8 cellular contexts compared by ENCODE assay signal in the genomic region with DNA sequence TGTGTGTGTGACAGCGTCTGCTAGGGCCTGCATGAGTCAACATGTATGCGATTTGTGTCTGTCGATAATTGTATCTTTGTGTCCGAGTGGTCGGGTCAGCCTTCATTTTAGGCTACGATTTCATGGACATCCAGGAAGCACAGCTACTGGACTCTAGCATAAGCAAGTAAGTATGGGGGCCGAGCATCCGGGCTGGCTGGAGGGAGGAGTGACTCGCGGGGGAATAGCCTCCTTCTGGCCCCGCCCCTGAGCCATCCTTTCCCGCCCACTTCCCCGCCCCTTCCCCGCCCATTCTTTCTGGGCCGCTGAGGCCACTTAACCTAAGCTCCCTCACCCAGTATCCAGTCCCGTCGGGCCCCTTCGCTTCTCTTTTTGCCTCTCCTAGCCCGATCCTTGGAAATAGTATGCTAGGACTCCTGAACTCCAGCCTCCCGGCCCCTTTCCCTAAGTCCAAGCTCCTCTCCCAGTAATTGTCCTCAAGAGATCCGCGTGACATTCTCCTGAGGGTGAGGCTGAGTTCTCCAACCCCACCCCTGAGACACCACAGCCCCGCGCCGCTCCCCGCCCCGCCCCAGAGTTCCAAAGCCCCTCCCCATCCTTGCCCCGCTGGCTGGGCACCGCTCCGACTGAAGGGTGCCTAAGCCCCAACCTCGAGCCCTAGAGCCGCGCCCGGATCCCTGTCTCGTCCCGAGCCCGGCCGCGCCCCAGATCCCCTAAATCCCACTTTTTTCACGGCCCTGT. TPM values are rescaled to one million over a fixed set of nuclear protein-coding genes. Genes with fewer than 3 reads are reported as not detected.
DNase-seq lines count a peak whose midpoint lies in the region; ATAC-seq, FAIRE-seq and TF ChIP-seq lines count a peak whose summit lies in the region.

No MANE protein-coding gene starts in this region.

- no peaks in the 10 kb centered on the region for H3K79me2 ChIP-seq in H1 (ENCODE audit: control insufficient read depth in 1 of 2, insufficient read depth in 2 of 2, low read length in 2 of 2)

- H3K4me2 ChIP-seq in H1 (ENCODE audit: insufficient read depth in 1 of 2, low read depth in 2 of 2, low read length in 2 of 2): peak overlapping the region; percentile 85 to 97

- ATAC-seq in activated CD8-positive, alpha-beta memory T cell treated with anti-CD3 and anti-CD28 coated beads, Interleukin-2, amount 10 ng/mL, durations not matched to agents 7 days and 5 days: peak; percentile 69
- no peak for ATAC-seq in GM19324 (IDR thresholded peaks at IDR 0.05; ENCODE audit: low FRiP score, unreplicated experiment)

- H4K5ac ChIP-seq in H1 (ENCODE audit: insufficient read length, low read depth, low read length): peak overlapping the region; percentile 41

- peaks cover 0 to 2% of the 10 kb centered on the region in 2 experiments for H4K20me1 ChIP-seq in H1 (replicated peaks in 1 of 2; ENCODE audit: control insufficient read depth in 1 of 2, insufficient read depth in 2 of 2, low read length in 2 of 2)

- H3K27me3 ChIP-seq in H1 (replicated peaks in 1 of 4; ENCODE audit: control insufficient read depth in 3 of 4, extremely low read depth in 1 of 4, insufficient read depth in 3 of 4, low read length in 3 of 4): peaks cover 5 to 15% (median 11%) of the 10 kb centered on the region in 4 experiments; a peak in 6 of 7 replicates

- no peak overlapping the region for H3K56ac ChIP-seq in H1 (replicated peaks; ENCODE audit: insufficient read length, low read depth, low read length)

- peaks cover 7% of the 10 kb centered on the region; the same call in 1 of the 2 replicates for H3K23me2 ChIP-seq in H1 (ENCODE audit: low read depth, low read length)

- H3K9me3 Mint-ChIP-seq in activated CD8-positive, alpha-beta memory T cell treated with anti-CD3 and anti-CD28 coated beads, Interleukin-2, amount 10 ng/mL, durations not matched to agents 7 days and 5 days (ENCODE audit: low read depth): no peaks in the 10 kb centered on the region

- peak in 1 of 2 experiments; percentile 98; a peak in 1 of 3 replicates for TF ChIP-seq EP300 in H1 (IDR thresholded peaks at IDR 0.05; ENCODE audit: borderline replicate concordance in 1 of 2, low read depth in 2 of 2, low read length in 2 of 2)

- no peak overlapping the region; the same call in 1 of the 2 replicates for H4K8ac ChIP-seq in H1 (ENCODE audit: extremely low read depth, insufficient read depth, low read length)

- H2BK20ac ChIP-seq in H1 (ENCODE audit: low read length): no peak overlapping the region

- no peak for TF ChIP-seq RAD21 in H1 (IDR thresholded peaks at IDR 0.05 in 1 of 2, conservative IDR thresholded peaks at IDR 0.05 in 1 of 2; ENCODE audit: low read depth in 2 of 2, low read length in 2 of 2)

- H2BK12ac ChIP-seq in H1 (ENCODE audit: low read depth, low read length): peak overlapping the region; percentile 33; the same call in 1 of the 2 replicates

- H3K4me1 Mint-ChIP-seq in activated CD8-positive, alpha-beta memory T cell treated with anti-CD3 and anti-CD28 coated beads, Interleukin-2, amount 10 ng/mL, durations not matched to agents 7 days and 5 days: peaks cover 27% of the 10 kb centered on the region

- peak overlapping the region; percentile 14; the same call in 1 of the 2 replicates for H2BK15ac ChIP-seq in H1 (ENCODE audit: low read length)

- peak overlapping the region in 1 of 4 experiments; percentile 24; a peak in 1 of 7 replicates for H3K9ac ChIP-seq in H1 (replicated peaks in 1 of 4; ENCODE audit: extremely low read depth in 1 of 4, low read depth in 3 of 4, low read length in 3 of 4)

- H3K27ac Mint-ChIP-seq in activated CD8-positive, alpha-beta memory T cell treated with anti-CD3 and anti-CD28 coated beads, Interleukin-2, amount 10 ng/mL, durations not matched to agents 7 days and 5 days: peak overlapping the region; percentile 79

- peak overlapping the region; percentile 62 to 71 (median 64) for H3K4me3 ChIP-seq in H1 (ENCODE audit: extremely low read depth in 1 of 4, insufficient read depth in 2 of 4, low read depth in 3 of 4, low read length in 4 of 4)

- no peaks in the 10 kb centered on the region for H3K36me3 Mint-ChIP-seq in activated CD8-positive, alpha-beta memory T cell treated with anti-CD3 and anti-CD28 coated beads, Interleukin-2, amount 10 ng/mL, durations not matched to agents 7 days and 5 days

- no peaks in the 10 kb centered on the region for H3K9me3 ChIP-seq in H1 (ENCODE audit: insufficient read depth in 2 of 2, low read depth in 1 of 2, low read length in 1 of 2)

- POLR2A ChIA-PET in H1 (lab: Charles Lee; ENCODE audit: partially characterized antibody): interaction anchor here (0.6 to 10.3 kb wide), 16 partner anchors 12 to 334 kb away, joined by 3 to 101 read pairs (median 4); a partner anchor contains a TSS

- no peak overlapping the region for H3K18ac ChIP-seq in H1 (ENCODE audit: extremely low read depth, low read length)

- H3K4me1 ChIP-seq in H1 (replicated peaks in 1 of 4; ENCODE audit: control insufficient read depth in 3 of 4, insufficient read depth in 4 of 4, low read length in 3 of 4): peaks cover 6 to 20% (median 8%) of the 10 kb centered on the region in 4 experiments

- no peak for TF ChIP-seq CTCF in GM10266 (IDR thresholded peaks at IDR 0.05; ENCODE audit: control insufficient read depth, insufficient read depth, low read depth, missing control alignments)
- no peak for TF ChIP-seq CTCF in H1 (IDR thresholded peaks at IDR 0.05; ENCODE audit: control extremely low read depth in 1 of 3, insufficient read depth in 1 of 3, low read depth in 1 of 3, low read length in 3 of 3)

- no peak overlapping the region for H3K27ac ChIP-seq in H1 (ENCODE audit: low read depth, low read length)

- peak in 1 of 2 experiments; percentile 51; a peak in 2 of 3 replicates for TF ChIP-seq POLR2A in H1 (IDR thresholded peaks at IDR 0.05; ENCODE audit: control extremely low read depth in 1 of 2, low read depth in 2 of 2, low read length in 2 of 2)

- H3K36me3 ChIP-seq in H1 (ENCODE audit: control insufficient read depth in 2 of 4, insufficient read depth in 4 of 4, low read length in 3 of 4): no peaks in the 10 kb centered on the region

- 13% methylated on average over 25 of the region's 40 CpGs; no CpG with 5 or more reads in 1 of the 2 experiments for WGBS in H1 (ENCODE audit: extremely low coverage in 1 of 2, insufficient coverage in 1 of 2, insufficient read length in 1 of 2, insufficient replicate concordance in 2 of 2, low coverage in 1 of 2, low lambda C conversion rate in 2 of 2, missing lambda C conversion rate in 1 of 2), 2 experiments

- CTCF ChIA-PET in activated CD8-positive, alpha-beta memory T cell treated with anti-CD3 and anti-CD28 coated beads, Interleukin-2, amount 10 ng/mL, durations not matched to agents 7 days and 5 days (lab: Charles Lee): interaction anchor here (0.6 to 9.1 kb wide), 30 partner anchors 9 to 321 kb away, joined by 3 to 127 read pairs (median 4); a partner anchor contains a TSS
- CTCF ChIA-PET in H1 (lab: Charles Lee; ENCODE audit: partially characterized antibody): interaction anchor here (0.7 to 28.8 kb wide), 18 partner anchors 9 to 241 kb away, joined by 3 to 625 read pairs (median 8); a partner anchor contains a TSS

- no peak overlapping the region for H3K23ac ChIP-seq in H1 (ENCODE audit: insufficient read length)

- peak overlapping the region; percentile 78 for H3K4me3 Mint-ChIP-seq in activated CD8-positive, alpha-beta memory T cell treated with anti-CD3 and anti-CD28 coated beads, Interleukin-2, amount 10 ng/mL, durations not matched to agents 7 days and 5 days

- peaks cover 7% of the 10 kb centered on the region for H3K27me3 Mint-ChIP-seq in activated CD8-positive, alpha-beta memory T cell treated with anti-CD3 and anti-CD28 coated beads, Interleukin-2, amount 10 ng/mL, durations not matched to agents 7 days and 5 days

- no peak overlapping the region for H3K14ac ChIP-seq in H1 (ENCODE audit: insufficient read length)

- no peak overlapping the region for H2AK5ac ChIP-seq in H1 (ENCODE audit: low read depth, low read length)

- no peak overlapping the region; the same call in 1 of the 2 replicates for H2AFZ ChIP-seq in H1 (ENCODE audit: low read length)

- H2BK120ac ChIP-seq in H1 (replicated peaks; ENCODE audit: low read depth, low read length): no peak overlapping the region

- DNase-seq in GM10266 (ENCODE audit: extremely low spot score): peak; percentile 98
- DNase-seq in HPDE6-E6E7 (ENCODE audit: extremely low spot score): peak; percentile 86
- peak; percentile 69 to 71 for DNase-seq in NOMO-1 (lab: John Stamatoyannopoulos, UW; ENCODE audit: unreplicated experiment in 2 of 2)
- DNase-seq in activated CD8-positive, alpha-beta memory T cell treated with anti-CD3 and anti-CD28 coated beads, Interleukin-2, amount 10 ng/mL, durations not matched to agents 7 days and 5 days: peak; percentile 89
- peak in 1 of 2 experiments; percentile 86 for DNase-seq in H1 (ENCODE audit: low read depth in 1 of 2, low spot score in 2 of 2)
- DNase-seq in mesenteric fat pad (ENCODE audit: low spot score): peak; percentile 95
- DNase-seq in stimulated activated CD8-positive, alpha-beta memory T cell treated with anti-CD3 and anti-CD28 coated beads, Interleukin-12 subunit alpha, Interleukin-12 subunit beta, amount 100 ng/mL, for 4 hours (ENCODE audit: low read depth): peak; percentile 58

- no peaks in the 10 kb centered on the region for H3K79me1 ChIP-seq in H1 (ENCODE audit: low read depth, low read length)

- peak overlapping the region; percentile 22 for H4K91ac ChIP-seq in H1 (replicated peaks; ENCODE audit: insufficient read length, low read length)

- no peak for FAIRE-seq in H1 (lab: Jason Lieb, UNC)

- H2BK5ac ChIP-seq in H1 (ENCODE audit: low read depth, low read length): no peak overlapping the region

- H3K4ac ChIP-seq in H1 (replicated peaks; ENCODE audit: insufficient read length, low read depth, low read length): no peak overlapping the region

RNA-seq across cellular contexts. Expression of a gene that starts 1.2 kb away (rescaled TPM):
- 10 to 100 TPM in 1 of 2 experiments, 1 to 10 TPM in 1; 7.4 to 10.6 TPM for total RNA-seq in activated CD8-positive, alpha-beta memory T cell treated with anti-CD3 and anti-CD28 coated beads, Interleukin-2, amount 10 ng/mL, durations not matched to agents 7 days and 5 days
- 7.6 and 11.2 TPM in 2 replicates for total RNA-seq in H1 (2021; fragmentation: NEBNext Ultra II Directional; extraction: Animal tissue kit (Norgen Biotek cat#: 25700))
- polyA plus RNA-seq in H1 (2011; rRNA removed): 7.4 and 10.3 TPM in 2 replicates
- polyA plus RNA-seq in H1 (2011; cell fraction: cytosol; rRNA removed): 6.7 TPM
- polyA plus RNA-seq in H1 (2011; cell fraction: nucleus; rRNA removed): 40.8 TPM
- polyA plus RNA-seq in H1 (2012, experiment 1 of 2): 8.5 to 12.5 TPM (median 9.7 TPM) in 4 replicates
- 9.5 TPM for polyA plus RNA-seq in H1 (2012, experiment 2 of 2)
- polyA plus RNA-seq in H1 (2013, experiment 1 of 2): 10.9 TPM
- polyA plus RNA-seq in H1 (2013, experiment 2 of 2): 10.7 TPM
- polyA minus RNA-seq in H1 (2011; rRNA and poly(A)+ RNA removed): 4.6 and 5.6 TPM in 2 replicates
- polyA minus RNA-seq in H1 (2011; cell fraction: cytosol; rRNA and poly(A)+ RNA removed): 2.6 TPM
- polyA minus RNA-seq in H1 (2011; cell fraction: nucleus; rRNA and poly(A)+ RNA removed): 11.6 TPM
- total RNA-seq in mesenteric fat pad: 95.0 TPM

RNA-seq across cellular contexts. Expression of a gene that starts 9.1 kb away (rescaled TPM):
- total RNA-seq in activated CD8-positive, alpha-beta memory T cell treated with anti-CD3 and anti-CD28 coated beads, Interleukin-2, amount 10 ng/mL, durations not matched to agents 7 days and 5 days: not detected
- 0.30 TPM in 1 of 2 replicates, not detected in the other for total RNA-seq in H1 (2021; fragmentation: NEBNext Ultra II Directional; extraction: Animal tissue kit (Norgen Biotek cat#: 25700))
- 0.35 and 0.57 TPM in 2 replicates for polyA plus RNA-seq in H1 (2011; rRNA removed)
- polyA plus RNA-seq in H1 (2011; cell fraction: cytosol; rRNA removed): 0.32 TPM
- 0.90 TPM for polyA plus RNA-seq in H1 (2011; cell fraction: nucleus; rRNA removed)
- polyA plus RNA-seq in H1 (2012, experiment 1 of 2): 0.28 to 0.78 TPM (median 0.40 TPM) in 3 of 4 replicates, not detected in the other
- not detected for polyA plus RNA-seq in H1 (2012, experiment 2 of 2)
- 0.47 TPM for polyA plus RNA-seq in H1 (2013, experiment 1 of 2)
- 0.28 TPM for polyA plus RNA-seq in H1 (2013, experiment 2 of 2)
- not detected in 2 replicates for polyA minus RNA-seq in H1 (2011; rRNA and poly(A)+ RNA removed)
- not detected for polyA minus RNA-seq in H1 (2011; cell fraction: cytosol; rRNA and poly(A)+ RNA removed)
- polyA minus RNA-seq in H1 (2011; cell fraction: nucleus; rRNA and poly(A)+ RNA removed): not detected
- total RNA-seq in mesenteric fat pad: 51.9 TPM

RNA-seq across cellular contexts. Expression of a gene that starts 17.6 kb away (rescaled TPM):
- not detected for total RNA-seq in activated CD8-positive, alpha-beta memory T cell treated with anti-CD3 and anti-CD28 coated beads, Interleukin-2, amount 10 ng/mL, durations not matched to agents 7 days and 5 days
- total RNA-seq in H1 (2021; fragmentation: NEBNext Ultra II Directional; extraction: Animal tissue kit (Norgen Biotek cat#: 25700)): 3.3 and 3.8 TPM in 2 replicates
- 3.3 and 5.5 TPM in 2 replicates for polyA plus RNA-seq in H1 (2011; rRNA removed)
- polyA plus RNA-seq in H1 (2011; cell fraction: cytosol; rRNA removed): 6.5 TPM
- polyA plus RNA-seq in H1 (2011; cell fraction: nucleus; rRNA removed): 26.5 TPM
- 3.0 to 4.1 TPM (median 3.4 TPM) in 4 replicates for polyA plus RNA-seq in H1 (2012, experiment 1 of 2)
- polyA plus RNA-seq in H1 (2012, experiment 2 of 2): 2.5 TPM
- 1.9 TPM for polyA plus RNA-seq in H1 (2013, experiment 1 of 2)
- polyA plus RNA-seq in H1 (2013, experiment 2 of 2): 1.7 TPM
- polyA minus RNA-seq in H1 (2011; rRNA and poly(A)+ RNA removed): 0.63 and 1.5 TPM in 2 replicates
- polyA minus RNA-seq in H1 (2011; cell fraction: cytosol; rRNA and poly(A)+ RNA removed): not detected
- polyA minus RNA-seq in H1 (2011; cell fraction: nucleus; rRNA and poly(A)+ RNA removed): 3.1 TPM
- total RNA-seq in mesenteric fat pad: not detected

RNA-seq across cellular contexts. Expression of a gene that starts 23.7 kb away (rescaled TPM):
- total RNA-seq in activated CD8-positive, alpha-beta memory T cell treated with anti-CD3 and anti-CD28 coated beads, Interleukin-2, amount 10 ng/mL, durations not matched to agents 7 days and 5 days: 10 to 100 TPM; 60.7 to 85.3 TPM
- total RNA-seq in H1 (2021; fragmentation: NEBNext Ultra II Directional; extraction: Animal tissue kit (Norgen Biotek cat#: 25700)): 6.4 and 8.8 TPM in 2 replicates
- 19.5 and 33.8 TPM in 2 replicates for polyA plus RNA-seq in H1 (2011; rRNA removed)
- polyA plus RNA-seq in H1 (2011; cell fraction: cytosol; rRNA removed): 14.6 TPM
- polyA plus RNA-seq in H1 (2011; cell fraction: nucleus; rRNA removed): 63.0 TPM
- 4.0 to 13.1 TPM (median 10.8 TPM) in 4 replicates for polyA plus RNA-seq in H1 (2012, experiment 1 of 2)
- 6.3 TPM for polyA plus RNA-seq in H1 (2012, experiment 2 of 2)
- polyA plus RNA-seq in H1 (2013, experiment 1 of 2): 8.5 TPM
- 8.4 TPM for polyA plus RNA-seq in H1 (2013, experiment 2 of 2)
- 2.9 and 5.0 TPM in 2 replicates for polyA minus RNA-seq in H1 (2011; rRNA and poly(A)+ RNA removed)
- 5.7 TPM for polyA minus RNA-seq in H1 (2011; cell fraction: cytosol; rRNA and poly(A)+ RNA removed)
- 13.1 TPM for polyA minus RNA-seq in H1 (2011; cell fraction: nucleus; rRNA and poly(A)+ RNA removed)
- total RNA-seq in mesenteric fat pad: 1.9 TPM

RNA-seq across cellular contexts. Expression of a gene that starts 26.9 kb away (rescaled TPM):
- total RNA-seq in activated CD8-positive, alpha-beta memory T cell treated with anti-CD3 and anti-CD28 coated beads, Interleukin-2, amount 10 ng/mL, durations not matched to agents 7 days and 5 days: under 1 TPM; 0.44 to 0.49 TPM
- 9.4 and 9.9 TPM in 2 replicates for total RNA-seq in H1 (2021; fragmentation: NEBNext Ultra II Directional; extraction: Animal tissue kit (Norgen Biotek cat#: 25700))
- polyA plus RNA-seq in H1 (2011; rRNA removed): 26.5 and 34.9 TPM in 2 replicates
- 13.5 TPM for polyA plus RNA-seq in H1 (2011; cell fraction: cytosol; rRNA removed)
- polyA plus RNA-seq in H1 (2011; cell fraction: nucleus; rRNA removed): 21.1 TPM
- polyA plus RNA-seq in H1 (2012, experiment 1 of 2): 9.0 to 9.9 TPM (median 9.4 TPM) in 4 replicates
- 11.8 TPM for polyA plus RNA-seq in H1 (2012, experiment 2 of 2)
- polyA plus RNA-seq in H1 (2013, experiment 1 of 2): 27.7 TPM
- 27.2 TPM for polyA plus RNA-seq in H1 (2013, experiment 2 of 2)
- 15.8 and 16.7 TPM in 2 replicates for polyA minus RNA-seq in H1 (2011; rRNA and poly(A)+ RNA removed)
- 7.1 TPM for polyA minus RNA-seq in H1 (2011; cell fraction: cytosol; rRNA and poly(A)+ RNA removed)
- 9.1 TPM for polyA minus RNA-seq in H1 (2011; cell fraction: nucleus; rRNA and poly(A)+ RNA removed)
- total RNA-seq in mesenteric fat pad: 0.51 TPM

Comparison
In these comparisons a context has a peak if more than half of its experiments do, and no peak if none do; other contexts are left out.
1. RNA of a gene that starts 9.1 kb away (total RNA-seq): 51.9 TPM in mesenteric fat pad (single experiment); 0.30 TPM in H1 and not detected in activated CD8-positive, alpha-beta memory T cell treated with anti-CD3 and anti-CD28 coated beads, Interleukin-2, amount 10 ng/mL, durations not matched to agents 7 days and 5 days; every median in the first group is over 10 times any median in the second.